In genomic region chr4:44760142-44760898, GRCh38 we compare ENCODE assay signal across 8 cellular contexts. TPM values are rescaled to one million over a fixed set of nuclear protein-coding genes. Genes with fewer than 3 reads are reported as not detected.
DNase-seq lines count a peak whose midpoint lies in the region; ATAC-seq, FAIRE-seq and TF ChIP-seq lines count a peak whose summit lies in the region.

No MANE protein-coding gene starts in this region.

- H3F3A ChIP-seq in DOHH2 (ENCODE audit: control insufficient read depth, insufficient read depth): no peaks in the 10 kb centered on the region
- no peaks in the 10 kb centered on the region for H3F3A ChIP-seq in neural cell (ENCODE audit: insufficient read depth, low read length, poor library complexity, severe bottlenecking)

- peaks cover 8% of the 10 kb centered on the region for H3K27me3 Mint-ChIP-seq in activated naive CD4-positive, alpha-beta T cell treated with anti-CD3 and anti-CD28 coated beads, Interleukin-2, amount 10 ng/mL, durations not matched to agents 7 days and 5 days

- H3K4me3 ChIP-seq in DOHH2 (ENCODE audit: low read length): no peak overlapping the region
- no peak overlapping the region for H3K4me3 ChIP-seq in neural cell (ENCODE audit: low read length)

- H3K27ac Mint-ChIP-seq in activated naive CD4-positive, alpha-beta T cell treated with anti-CD3 and anti-CD28 coated beads, Interleukin-2, amount 10 ng/mL, durations not matched to agents 7 days and 5 days: no peak overlapping the region

- ATAC-seq in GM21367 (IDR thresholded peaks at IDR 0.05; ENCODE audit: unreplicated experiment): peak; percentile 87

- H3K27ac ChIP-seq in DOHH2 (ENCODE audit: low read depth, low read length) (no peak overlapping the region), neural cell (ENCODE audit: low read length) (no peak overlapping the region)

- no peak overlapping the region for H3K9ac ChIP-seq in neural cell (ENCODE audit: low read length)

- H3K4me3 Mint-ChIP-seq in activated naive CD4-positive, alpha-beta T cell treated with anti-CD3 and anti-CD28 coated beads, Interleukin-2, amount 10 ng/mL, durations not matched to agents 7 days and 5 days: no peak overlapping the region

- peak; percentile 57 for TF ChIP-seq CTCF in DOHH2 (IDR thresholded peaks at IDR 0.05; ENCODE audit: low read depth, low read length, poor library complexity, severe bottlenecking)
- peak; percentile 78 for TF ChIP-seq CTCF in neural cell (IDR thresholded peaks at IDR 0.05; ENCODE audit: poor library complexity, severe bottlenecking)

- no peaks in the 10 kb centered on the region for H4K20me1 ChIP-seq in DOHH2 (ENCODE audit: control insufficient read depth, insufficient read depth, low read depth, low read length)
- H4K20me1 ChIP-seq in neural cell (ENCODE audit: insufficient read depth): no peaks in the 10 kb centered on the region

- FAIRE-seq in HTR-8/SVneo (lab: Jason Lieb, UNC): no peak

- no peaks in the 10 kb centered on the region for H3K27me3 ChIP-seq in DOHH2 (ENCODE audit: control insufficient read depth, low read length)
- H3K27me3 ChIP-seq in neural cell (ENCODE audit: insufficient read depth, low read depth, low read length): no peaks in the 10 kb centered on the region

- no peaks in the 10 kb centered on the region for H3K9me3 Mint-ChIP-seq in activated naive CD4-positive, alpha-beta T cell treated with anti-CD3 and anti-CD28 coated beads, Interleukin-2, amount 10 ng/mL, durations not matched to agents 7 days and 5 days

- CTCF ChIA-PET in activated naive CD4-positive, alpha-beta T cell treated with anti-CD3 and anti-CD28 coated beads, Interleukin-2, amount 10 ng/mL, durations not matched to agents 7 days and 5 days (lab: Charles Lee): interaction anchor here (1.5 to 2.2 kb wide), 2 partner anchors 10 to 1888 kb away, joined by 3 to 10 read pairs; no protein-coding TSS in a partner anchor

- no peaks in the 10 kb centered on the region for H3K79me2 ChIP-seq in DOHH2 (ENCODE audit: control insufficient read depth, low read length)
- H3K79me2 ChIP-seq in neural cell (replicated peaks; ENCODE audit: insufficient read depth, low read length): no peaks in the 10 kb centered on the region

- H3K4me2 ChIP-seq in DOHH2 (ENCODE audit: low read length) (no peak overlapping the region), neural cell (ENCODE audit: low read length) (no peak overlapping the region)

- no peaks in the 10 kb centered on the region for H3K4me1 Mint-ChIP-seq in activated naive CD4-positive, alpha-beta T cell treated with anti-CD3 and anti-CD28 coated beads, Interleukin-2, amount 10 ng/mL, durations not matched to agents 7 days and 5 days

- TF ChIP-seq EP300 in neural cell (conservative IDR thresholded peaks at IDR 0.05; ENCODE audit: poor library complexity, severe bottlenecking): no peak

- H2AFZ ChIP-seq in neural cell (ENCODE audit: low read depth, low read length): no peak overlapping the region

- TF ChIP-seq RAD21 in neural cell (conservative IDR thresholded peaks at IDR 0.05): peak; percentile 82

- H3K36me3 Mint-ChIP-seq in activated naive CD4-positive, alpha-beta T cell treated with anti-CD3 and anti-CD28 coated beads, Interleukin-2, amount 10 ng/mL, durations not matched to agents 7 days and 5 days: no peaks in the 10 kb centered on the region

- TF ChIP-seq POLR2A in erythroblast (IDR thresholded peaks at IDR 0.05; ENCODE audit: low read length): no peak

- no peaks in the 10 kb centered on the region for H3K9me2 ChIP-seq in DOHH2 (replicated peaks; ENCODE audit: control insufficient read depth, low read length)
- no peaks in the 10 kb centered on the region for H3K9me2 ChIP-seq in neural cell (ENCODE audit: insufficient read depth, low read length)

- H3K9me3 ChIP-seq in DOHH2 (ENCODE audit: control insufficient read depth, insufficient read depth, low read length): no peaks in the 10 kb centered on the region
- no peaks in the 10 kb centered on the region for H3K9me3 ChIP-seq in neural cell (ENCODE audit: low read length)

- H3K36me3 ChIP-seq in DOHH2 (ENCODE audit: control insufficient read depth, low read length) (no peaks in the 10 kb centered on the region), neural cell (ENCODE audit: insufficient read depth, low read length) (no peaks in the 10 kb centered on the region)

- DNase-seq in HTR-8/SVneo (ENCODE audit: insufficient read length, low spot score): peak; percentile 9
- DNase-seq in RPMI7951 (ENCODE audit: low read depth): peak; percentile 28
- peak; percentile 26 to 53 for DNase-seq in erythroblast (lab: John Stamatoyannopoulos, UW)
- DNase-seq in NK-92 (lab: John Stamatoyannopoulos, UW; ENCODE audit: unreplicated experiment): no peak
- DNase-seq in activated naive CD4-positive, alpha-beta T cell treated with anti-CD3 and anti-CD28 coated beads, Interleukin-2, amount 10 ng/mL, durations not matched to agents 7 days and 5 days: no peak

- H3K4me1 ChIP-seq in DOHH2 (ENCODE audit: control insufficient read depth, low read length): no peaks in the 10 kb centered on the region

TF ChIP-seq in neural cell, 6 proteins besides CTCF, POLR2A, EP300 and RAD21:
- TF ChIP-seq POLR2AphosphoS5 (IDR thresholded peaks at IDR 0.05) (no peak), TAF1 (IDR thresholded peaks at IDR 0.05; ENCODE audit: low read depth) (no peak), EZH2 (IDR thresholded peaks at IDR 0.05; ENCODE audit: borderline replicate concordance, insufficient read depth, low read length, poor library complexity, severe bottlenecking) (no peak), SMC3 (conservative IDR thresholded peaks at IDR 0.05; ENCODE audit: poor library complexity) (peak; percentile 78), MXI1 (conservative IDR thresholded peaks at IDR 0.05; ENCODE audit: poor library complexity, severe bottlenecking) (no peak), REST (IDR thresholded peaks at IDR 0.05; ENCODE audit: borderline replicate concordance) (no peak)

RNA-seq across cellular contexts. Expression of gene GNPDA2, which starts 34.0 kb away (rescaled TPM):
- total RNA-seq in RPMI7951 (2014; rRNA removed; shearing (Covaris generic)): 25.3 and 32.3 TPM in 2 replicates
- polyA plus RNA-seq in neural cell: 33.5 and 40.7 TPM in 2 replicates
- polyA minus RNA-seq in neural cell: 36.0 and 38.5 TPM in 2 replicates

Comparison
In these comparisons a context has a peak if more than half of its experiments do, and no peak if none do; other contexts are left out.
1. DNase-seq: peak in HTR-8/SVneo (single experiment), RPMI7951 (single experiment) and erythroblast (2 of 2); none in NK-92 (single experiment) and activated naive CD4-positive, alpha-beta T cell treated with anti-CD3 and anti-CD28 coated beads, Interleukin-2, amount 10 ng/mL, durations not matched to agents 7 days and 5 days (single experiment).